Comparison of ENCODE assay signal across 1 cellular context in genomic region chr6:131225959-131226358, GRCh38.
TF ChIP-seq lines count a peak whose summit lies in the region.

No MANE protein-coding gene starts in this region.

TF ChIP-seq in WTC11, 78 proteins besides CTCF, POLR2A, EP300 and RAD21 (continued from another document):
- no peak for TF ChIP-seq PRDM15 (CRISPR knock-in tag; IDR thresholded peaks at IDR 0.05)
- TF ChIP-seq USF2 (CRISPR knock-in tag; IDR thresholded peaks at IDR 0.05): no peak
- no peak for TF ChIP-seq SMAD3 (CRISPR knock-in tag; IDR thresholded peaks at IDR 0.05; ENCODE audit: borderline replicate concordance)
- TF ChIP-seq AR (CRISPR knock-in tag; IDR thresholded peaks at IDR 0.05): no peak
- no peak for TF ChIP-seq IRF2 (CRISPR knock-in tag; IDR thresholded peaks at IDR 0.05; ENCODE audit: borderline replicate concordance, low read depth)
- no peak for TF ChIP-seq ZNF281 (CRISPR knock-in tag; IDR thresholded peaks at IDR 0.05)
- TF ChIP-seq JUN (CRISPR knock-in tag; IDR thresholded peaks at IDR 0.05): no peak
